In the genomic region with DNA sequence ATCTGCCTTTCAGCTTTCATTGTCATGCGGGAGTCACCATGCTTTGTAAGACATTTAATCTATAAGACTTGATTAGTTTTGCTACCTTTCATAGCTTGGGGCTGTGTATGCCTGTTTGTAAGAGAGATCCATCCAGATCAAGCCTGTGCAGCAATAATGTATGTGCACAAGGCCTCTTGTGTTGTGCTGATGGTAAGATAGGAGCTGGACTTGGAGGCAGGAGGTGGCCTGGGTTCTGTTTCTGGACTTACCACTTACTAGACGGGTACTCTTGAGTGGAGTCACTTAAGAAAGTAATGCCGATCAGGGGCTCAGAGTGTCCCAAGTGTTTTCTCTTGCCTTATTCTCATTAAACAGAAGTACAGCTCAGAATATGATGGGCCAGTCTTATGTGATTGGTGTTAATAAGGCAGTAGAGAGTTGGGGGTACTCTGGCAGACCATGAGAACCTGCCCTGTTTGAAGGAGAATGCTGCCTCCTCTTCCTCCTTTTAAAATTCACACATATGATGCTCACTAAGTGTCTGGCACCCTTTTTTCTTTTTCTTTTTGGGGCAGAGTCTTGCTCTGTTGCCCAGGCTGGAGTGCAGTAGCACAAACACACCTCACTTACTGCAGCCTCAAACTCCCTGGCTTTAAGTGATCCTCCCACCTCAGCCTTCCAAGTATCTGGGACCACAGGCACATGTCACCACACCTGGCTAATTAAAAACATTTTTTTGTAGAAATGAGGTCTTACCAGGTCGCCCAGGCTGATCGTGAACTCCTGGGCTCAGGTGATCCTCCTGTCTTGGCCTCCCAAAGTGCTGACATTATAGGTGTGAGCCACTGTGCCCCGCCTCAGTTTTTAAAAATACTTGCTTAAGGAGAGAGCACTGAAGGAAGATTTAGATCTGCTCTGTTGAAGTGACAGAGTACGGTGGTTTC, we compare ENCODE assay signal across 15 cellular contexts. TPM values are rescaled to one million over a fixed set of nuclear protein-coding genes. Genes with fewer than 3 reads are reported as not detected.
DNase-seq lines count a peak whose midpoint lies in the region; ATAC-seq and TF ChIP-seq lines count a peak whose summit lies in the region.
"Had no signal": no experiment of that assay in that cellular context is flagged by ENCODE, and none has a peak within 500 bp of the region (broad histone marks: within the 10 kb centered on the region; RNA-seq: fewer than 3 reads in every experiment).

No MANE protein-coding gene starts in this region.

- peaks cover 2 to 5% of the 10 kb centered on the region in 2 donors for H3K36me3 Mint-ChIP-seq in activated T-cell treated with anti-CD3 and anti-CD28 coated beads, Interleukin-2, amount 50 U/mL, for 72 hours (ENCODE audit: insufficient read depth in 2 of 2)
- peaks cover 2% of the 10 kb centered on the region for H3K36me3 Mint-ChIP-seq in memory B cell
- H3K36me3 Mint-ChIP-seq in neural progenitor cell: no peaks in the 10 kb centered on the region

- H4K20me1 ChIP-seq in mammary epithelial cell (ENCODE audit: insufficient read depth, low read length): no peaks in the 10 kb centered on the region
- peaks cover 25% of the 10 kb centered on the region for H4K20me1 ChIP-seq in neural progenitor cell (ENCODE audit: low read depth)

- H3K27ac ChIP-seq in mammary epithelial cell (ENCODE audit: insufficient read depth, low read depth, low read length) (no peak overlapping the region), upper lobe of left lung (peak overlapping the region; percentile 31 to 76 (median 44)), neural progenitor cell (no peak overlapping the region)
- H3K27ac ChIP-seq: KMS-11 had no signal

- H3K9me3 ChIP-seq in mammary epithelial cell (replicated peaks; ENCODE audit: insufficient read depth, low read length): no peaks in the 10 kb centered on the region
- H3K9me3 ChIP-seq in upper lobe of left lung: no peaks in the 10 kb centered on the region
- H3K9me3 ChIP-seq in neural progenitor cell (ENCODE audit: low read depth): no peaks in the 10 kb centered on the region

- CTCF ChIA-PET in mammary epithelial cell (lab: Charles Lee; ENCODE audit: low non-redundant PET): no interaction called here

- peak overlapping the region; percentile 82 for H3K27ac Mint-ChIP-seq in activated T-cell treated with anti-CD3 and anti-CD28 coated beads, Interleukin-2, amount 50 U/mL, for 72 hours
- H3K27ac Mint-ChIP-seq in memory B cell: peak overlapping the region; percentile 87
- H3K27ac Mint-ChIP-seq in neural progenitor cell: no peak overlapping the region

- no peaks in the 10 kb centered on the region for H3K27me3 Mint-ChIP-seq in activated T-cell treated with anti-CD3 and anti-CD28 coated beads, Interleukin-2, amount 50 U/mL, for 72 hours (ENCODE audit: low read depth)
- H3K27me3 Mint-ChIP-seq in memory B cell (no peaks in the 10 kb centered on the region), neural progenitor cell (ENCODE audit: insufficient read depth, low read depth) (peaks cover 3% of the 10 kb centered on the region)

- no peaks in the 10 kb centered on the region for H3K27me3 ChIP-seq in mammary epithelial cell (ENCODE audit: insufficient read depth, low read length)
- H3K27me3 ChIP-seq in upper lobe of left lung: no peaks in the 10 kb centered on the region
- H3K27me3 ChIP-seq in neural progenitor cell: no peaks in the 10 kb centered on the region

- no peak for TF ChIP-seq CTCF in mammary epithelial cell (conservative IDR thresholded peaks at IDR 0.05 in 1 of 2, IDR thresholded peaks at IDR 0.05 in 1 of 2; ENCODE audit: extremely low read depth in 1 of 2, insufficient read depth in 1 of 2, low read depth in 1 of 2, low read length in 2 of 2)
- no peak for TF ChIP-seq CTCF in upper lobe of left lung (IDR thresholded peaks at IDR 0.05)
- TF ChIP-seq CTCF in neural progenitor cell (IDR thresholded peaks at IDR 0.05): no peak

- H3F3A ChIP-seq in neural progenitor cell (ENCODE audit: low read depth): no peaks in the 10 kb centered on the region

- H3K36me3 ChIP-seq in mammary epithelial cell (ENCODE audit: insufficient read depth, low read length) (no peaks in the 10 kb centered on the region), upper lobe of left lung (no peaks in the 10 kb centered on the region), neural progenitor cell (no peaks in the 10 kb centered on the region)

- no peaks in the 10 kb centered on the region for H3K79me2 ChIP-seq in mammary epithelial cell (ENCODE audit: insufficient read depth, low read length)
- peaks cover 39% of the 10 kb centered on the region for H3K79me2 ChIP-seq in neural progenitor cell (ENCODE audit: low read depth)

- no peak overlapping the region for H3K9ac ChIP-seq in mammary epithelial cell (ENCODE audit: insufficient read depth, low read length)
- no peak overlapping the region for H3K9ac ChIP-seq in neural progenitor cell
- H3K9ac ChIP-seq: KMS-11 had no signal

- no peak for TF ChIP-seq POLR2A in upper lobe of left lung (IDR thresholded peaks at IDR 0.05)

- DNase-seq in T47D (ENCODE audit: low read depth in 1 of 2, low spot score in 1 of 2): peak; percentile 55 to 71
- DNase-seq in mammary epithelial cell: no peak
- DNase-seq in activated T-cell treated with anti-CD3 and anti-CD28 coated beads, Interleukin-2, amount 50 U/mL, for 72 hours: no peak
- DNase-seq in memory B cell (ENCODE audit: low spot score in 2 of 2): no peak
- DNase-seq in upper lobe of left lung: no peak
- DNase-seq in NCI-H1048 (lab: John Stamatoyannopoulos, UW): no peak
- no peak for DNase-seq in neural progenitor cell (ENCODE audit: low spot score)
- DNase-seq in DMS 273 (lab: John Stamatoyannopoulos, UW; ENCODE audit: unreplicated experiment): no peak
- DNase-seq: activated CD4-positive, alpha-beta T cell treated with anti-CD3 and anti-CD28 coated beads for 1 hour; islet precursor cell; midbrain; NCI-H146; NCI-H510A; PC-3 had no signal

- H3K4me3 ChIP-seq in mammary epithelial cell (replicated peaks in 1 of 3; ENCODE audit: insufficient read depth in 1 of 3, low read depth in 2 of 3, low read length in 3 of 3) (no peak overlapping the region), upper lobe of left lung (no peak overlapping the region), neural progenitor cell (no peak overlapping the region)

- dilution Hi-C loops in mammary epithelial cell (cut with HindIII; ENCODE audit: low sequenced_read_pairs): no loop called here

- intact Hi-C loops in mammary epithelial cell (cut with micrococcal nuclease): no loop called here

- no peak overlapping the region for H3K4me2 ChIP-seq in mammary epithelial cell (ENCODE audit: insufficient read depth, low read depth, low read length)
- no peak overlapping the region for H3K4me2 ChIP-seq in neural progenitor cell
- H3K4me2 ChIP-seq: KMS-11 had no signal

- no peak for TF ChIP-seq EP300 in upper lobe of left lung (IDR thresholded peaks at IDR 0.05)

- WGBS in mammary epithelial cell (ENCODE audit: low coverage, missing lambda C conversion rate): 83% methylated on average over 7 of the region's 7 CpGs
- 82 to 89% methylated on average over 7 of the region's 7 CpGs for WGBS in upper lobe of left lung, 2 donors

- no peaks in the 10 kb centered on the region for H3K4me1 ChIP-seq in mammary epithelial cell (ENCODE audit: insufficient read depth, low read length)
- peaks cover 36 to 70% (median 44%) of the 10 kb centered on the region in 4 donors for H3K4me1 ChIP-seq in upper lobe of left lung
- peaks cover 10% of the 10 kb centered on the region for H3K4me1 ChIP-seq in neural progenitor cell

- H3K9me3 Mint-ChIP-seq in activated T-cell treated with anti-CD3 and anti-CD28 coated beads, Interleukin-2, amount 50 U/mL, for 72 hours: no peaks in the 10 kb centered on the region
- H3K9me3 Mint-ChIP-seq in memory B cell (no peaks in the 10 kb centered on the region), neural progenitor cell (no peaks in the 10 kb centered on the region)

- H2AFZ ChIP-seq in mammary epithelial cell (ENCODE audit: low read depth, low read length) (no peak overlapping the region), neural progenitor cell (replicated peaks) (no peak overlapping the region)

- H3K4me1 Mint-ChIP-seq in activated T-cell treated with anti-CD3 and anti-CD28 coated beads, Interleukin-2, amount 50 U/mL, for 72 hours (ENCODE audit: low read depth): peaks cover 99% of the 10 kb centered on the region
- H3K4me1 Mint-ChIP-seq in memory B cell: peaks cover 47% of the 10 kb centered on the region
- peaks cover 21% of the 10 kb centered on the region for H3K4me1 Mint-ChIP-seq in neural progenitor cell

- BruUV-seq in mammary epithelial cell (replicated peaks; lab: Mats Ljungman, UMichigan): no TSS peak

- in situ Hi-C loops in T47D (cut with HindIII; ENCODE audit: low pct_unique_long_range_greater_than_20kb, low sequenced_read_pairs) (no loop called here), mammary epithelial cell (cut with MboI; ENCODE audit: low sequenced_read_pairs in 2 of 2) (no loop called here)

- no peak for ATAC-seq in activated T-cell treated with anti-CD3 and anti-CD28 coated beads, Interleukin-2, amount 50 U/mL, for 72 hours (replicated peaks in 1 of 2)
- ATAC-seq in memory B cell (ENCODE audit: low read depth): no peak
- ATAC-seq in upper lobe of left lung (ENCODE audit: low FRiP score in 2 of 2): no peak
- ATAC-seq: PC-3 had no signal

- H3K4me3 Mint-ChIP-seq in activated T-cell treated with anti-CD3 and anti-CD28 coated beads, Interleukin-2, amount 50 U/mL, for 72 hours: peak overlapping the region; percentile 77 to 78
- H3K4me3 Mint-ChIP-seq in memory B cell (no peak overlapping the region), neural progenitor cell (no peak overlapping the region)

RNA-seq across cellular contexts. Expression of a gene that starts 31.0 kb away (rescaled TPM):
- total RNA-seq in mammary epithelial cell (1 to 10 TPM in 1 of 2 donors, under 1 TPM in 1; 0.73 to 1.5 TPM), upper lobe of left lung (10 to 100 TPM; 17.9 to 50.4 (median 32.9) TPM), neural progenitor cell (ENCODE audit: low replicate concordance) (17.3 and 28.0 TPM in 2 replicates)
- 0.32 TPM for polyA plus RNA-seq in mammary epithelial cell
- not detected for polyA minus RNA-seq in mammary epithelial cell
- 10 to 100 TPM; 36.6 to 50.6 TPM for total RNA-seq in activated T-cell treated with anti-CD3 and anti-CD28 coated beads, Interleukin-2, amount 50 U/mL, for 72 hours

Comparison
In these comparisons a context has a peak if more than half of its experiments do, and no peak if none do; other contexts are left out.
1. DNase-seq: peak in T47D (2 of 2); none in mammary epithelial cell (single experiment), activated T-cell treated with anti-CD3 and anti-CD28 coated beads, Interleukin-2, amount 50 U/mL, for 72 hours (0 of 2), memory B cell (0 of 2), upper lobe of left lung (0 of 2), NCI-H1048 (single experiment), neural progenitor cell (single experiment) and DMS 273 (single experiment).
2. H3K27ac ChIP-seq: peak in upper lobe of left lung (4 of 4); none in mammary epithelial cell (single experiment) and neural progenitor cell (single experiment).
3. H3K4me3 Mint-ChIP-seq: peak in activated T-cell treated with anti-CD3 and anti-CD28 coated beads, Interleukin-2, amount 50 U/mL, for 72 hours (2 of 2); none in memory B cell (single experiment) and neural progenitor cell (single experiment).